In the genomic region with DNA sequence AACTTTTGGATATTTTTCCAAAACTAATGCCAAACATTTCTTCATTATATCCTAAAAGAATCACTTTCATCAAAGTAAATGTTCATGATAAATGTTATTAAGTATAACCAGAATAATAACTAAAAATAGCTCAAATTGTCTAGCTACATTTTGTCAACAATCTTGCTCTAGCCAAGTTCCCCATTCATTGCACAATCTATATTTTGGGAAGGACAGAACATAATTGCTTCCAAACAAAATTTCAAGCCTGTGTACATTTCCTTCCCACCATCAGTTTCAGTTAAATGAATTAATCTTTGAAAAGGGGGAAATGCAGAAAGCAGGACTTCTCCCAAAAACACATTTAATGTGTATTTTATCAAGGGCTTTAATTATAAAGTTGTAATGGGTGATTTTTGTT, we compare ENCODE assay signal across 16 cellular contexts.
"Had no signal": no experiment of that assay in that cellular context is flagged by ENCODE, and none has a peak within 500 bp of the region (broad histone marks: within the 10 kb centered on the region; RNA-seq: fewer than 3 reads in every experiment).

No MANE protein-coding gene starts in this region.

- DNase-seq: activated naive CD4-positive, alpha-beta T cell treated with anti-CD3 and anti-CD28 coated beads, Interleukin-2, amount 50 U/mL, for 16 hours; amniotic stem cell; cerebellar nuclear complex; erythroblast; heart right ventricle; mesenchymal stem cell; occipital lobe; stimulated activated CD4-positive, alpha-beta T cell treated with anti-CD3 and anti-CD28 coated beads, Interleukin-15, amount 100 ng/mL, for 24 hours; stimulated activated naive CD8-positive, alpha-beta T cell treated with anti-CD3 and anti-CD28 coated beads, Interleukin-15, amount 100 ng/mL, for 72 hours; T-helper 9 cell had no signal

- H3K36me3 ChIP-seq: heart right ventricle, SJSA1 had no signal

- H3K27me3 ChIP-seq: heart right ventricle, SJSA1 had no signal

- H3K27ac Mint-ChIP-seq: brain; dendritic cell treated with granulocyte-macrophage colony-stimulating factor and Interleukin-4, amounts not matched to agents 40 ng/mL and 50 ng/mL, for 4 days; nephron; stimulated activated naive CD8-positive, alpha-beta T cell treated with anti-CD3 and anti-CD28 coated beads, Interleukin-15, amount 100 ng/mL, for 72 hours had no signal

- ATAC-seq: heart right ventricle had no signal

- H3K4me3 ChIP-seq: heart right ventricle, SJSA1 had no signal

- FAIRE-seq: islet of Langerhans had no signal

- H3K27me3 Mint-ChIP-seq: brain; dendritic cell treated with granulocyte-macrophage colony-stimulating factor and Interleukin-4, amounts not matched to agents 40 ng/mL and 50 ng/mL, for 4 days; stimulated activated naive CD8-positive, alpha-beta T cell treated with anti-CD3 and anti-CD28 coated beads, Interleukin-15, amount 100 ng/mL, for 72 hours had no signal

- H3K27ac ChIP-seq: SJSA1, VCaP had no signal

- H3K4me3 Mint-ChIP-seq: brain; dendritic cell treated with granulocyte-macrophage colony-stimulating factor and Interleukin-4, amounts not matched to agents 40 ng/mL and 50 ng/mL, for 4 days; nephron; stimulated activated naive CD8-positive, alpha-beta T cell treated with anti-CD3 and anti-CD28 coated beads, Interleukin-15, amount 100 ng/mL, for 72 hours had no signal
